In the genomic region with DNA sequence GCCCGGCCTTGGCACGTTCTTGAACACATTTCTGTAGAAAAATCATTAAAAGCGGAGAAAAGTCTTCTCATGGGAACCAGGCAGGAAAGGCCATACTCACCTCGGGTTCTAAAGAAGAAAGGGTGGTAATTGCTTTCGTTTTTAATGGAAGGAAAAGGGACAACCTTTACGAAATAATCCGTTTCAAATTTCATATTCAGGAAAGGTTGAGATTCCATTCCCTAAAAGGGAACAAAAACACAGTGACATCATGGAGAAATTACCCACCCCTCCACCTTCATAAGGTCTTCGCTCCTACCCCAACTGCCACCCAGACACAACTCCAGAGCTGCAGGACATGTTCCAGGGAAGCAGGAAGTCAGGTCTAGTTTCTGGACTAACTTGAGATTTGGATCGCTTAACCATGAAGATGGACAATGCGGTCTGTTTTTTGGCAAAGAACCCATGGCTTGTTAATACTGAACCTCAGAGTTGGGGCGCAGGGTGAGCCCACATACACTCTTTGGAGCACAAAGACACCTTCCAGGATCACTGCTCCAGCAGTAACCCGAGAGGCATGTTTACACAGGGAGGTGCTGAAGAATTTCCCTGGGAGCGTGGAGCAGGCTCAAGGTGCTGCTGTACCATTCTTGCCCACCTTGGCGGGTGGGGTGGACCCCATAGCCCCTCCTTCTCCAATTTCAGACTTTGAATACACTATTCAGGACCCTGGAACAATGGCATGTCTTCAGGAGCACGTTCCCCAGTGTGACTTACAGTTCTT, we compare ENCODE assay signal across 1 cellular context.
TF ChIP-seq lines count a peak whose summit lies in the region.

No MANE protein-coding gene starts in this region.

TF ChIP-seq in GM23338, 12 proteins besides CTCF, POLR2A, EP300 and RAD21 (continued from another document):
- no peak for TF ChIP-seq POLR2AphosphoS5 (IDR thresholded peaks at IDR 0.05; ENCODE audit: low read depth)
TF ChIP-seq in GM23338: peak in this region for 0.
